Comparison of ENCODE assay signal across 30 cellular contexts in genomic region chr5:38638656-38639055, GRCh38.
"Had no signal": no experiment of that assay in that cellular context is flagged by ENCODE, and none has a peak within 500 bp of the region (broad histone marks: within the 10 kb centered on the region; RNA-seq: fewer than 3 reads in every experiment).

No MANE protein-coding gene starts in this region.

- H3K4me1 ChIP-seq: left lung, lower lobe of right lung, neural progenitor cell, upper lobe of right lung had no signal

- H3K27me3 ChIP-seq: left lung, neural progenitor cell, neutrophil, tibial nerve, upper lobe of right lung had no signal

- H3K9me3 Mint-ChIP-seq: natural killer cell, neural progenitor cell had no signal

- H3K9ac ChIP-seq: neural progenitor cell had no signal

- H3K36me3 ChIP-seq: left lung, lower lobe of right lung, neural progenitor cell, neutrophil, prostate gland, suprapubic skin, thoracic aorta, tibial nerve, upper lobe of right lung had no signal

- H3K4me3 Mint-ChIP-seq: mesothelial cell of epicardium; naive B cell; natural killer cell; nephron progenitor cell; neural progenitor cell; stimulated activated naive B cell treated with anti-CD40 and anti-IgM and Interleukin-4, amounts not matched to agents 10 μg/mL and 1 μg/mL and 100 μg/mL, for 72 hours had no signal

- H3K27me3 Mint-ChIP-seq: stimulated activated naive B cell treated with anti-CD40 and anti-IgM and Interleukin-4, amounts not matched to agents 10 μg/mL and 1 μg/mL and 100 μg/mL, for 72 hours had no signal

- H2AFZ ChIP-seq: neural progenitor cell had no signal

- H3K36me3 Mint-ChIP-seq: mesothelial cell of epicardium; naive B cell; natural killer cell; neural progenitor cell; stimulated activated naive B cell treated with anti-CD40 and anti-IgM and Interleukin-4, amounts not matched to agents 10 μg/mL and 1 μg/mL and 100 μg/mL, for 72 hours had no signal

- ATAC-seq: left colon; natural killer cell; right cardiac atrium; stimulated activated naive B cell treated with anti-CD40 and anti-IgM and Interleukin-4, amounts not matched to agents 10 μg/mL and 1 μg/mL and 100 μg/mL, for 72 hours; stimulated activated naive CD8-positive, alpha-beta T cell treated with anti-CD3 and anti-CD28 coated beads, Interleukin-15, Interleukin-2, amounts not matched to agents 100 U/mL and 50 U/mL, for 24 hours had no signal

- H3K27ac Mint-ChIP-seq: mesothelial cell of epicardium; naive B cell; natural killer cell; nephron progenitor cell; neural progenitor cell; stimulated activated naive B cell treated with anti-CD40 and anti-IgM and Interleukin-4, amounts not matched to agents 10 μg/mL and 1 μg/mL and 100 μg/mL, for 72 hours had no signal

- DNase-seq: head of caudate nucleus; hippocampal formation; kidney; left colon; left lung; lower lobe of right lung; mammary epithelial cell; mesendoderm; naive B cell; natural killer cell; nephron progenitor cell; occipital lobe; retina; right cardiac atrium; stimulated activated CD4-positive, alpha-beta T cell treated with anti-CD3 and anti-CD28 coated beads, Interleukin-12 subunit alpha, Interleukin-12 subunit beta, amount 100 ng/mL, for 4 hours; stimulated activated CD4-positive, alpha-beta T cell treated with anti-CD3 and anti-CD28 coated beads, Interleukin-15, amount 100 ng/mL, for 24 hours; stimulated activated CD4-positive, alpha-beta T cell treated with anti-CD3 and anti-CD28 coated beads, Interleukin-2, amount 100 ng/mL, for 24 hours; stimulated activated CD4-positive, alpha-beta T cell treated with anti-CD3 and anti-CD28 coated beads, Interleukin-4, amount 100 ng/mL, for 1 hour; stimulated activated naive B cell treated with anti-CD40 and anti-IgM and Interleukin-4, amounts not matched to agents 10 μg/mL and 1 μg/mL and 100 μg/mL, for 72 hours; stimulated activated naive CD8-positive, alpha-beta T cell treated with anti-CD3 and anti-CD28 coated beads, Interleukin-15, Interleukin-2, amounts not matched to agents 100 U/mL and 50 U/mL, for 24 hours; upper lobe of right lung had no signal

- H3K27ac ChIP-seq: left lung, lower lobe of right lung, neural progenitor cell, neutrophil, prostate gland, skin epidermis, suprapubic skin, thoracic aorta, tibial nerve, upper lobe of right lung had no signal

- H3K4me1 Mint-ChIP-seq: naive B cell; natural killer cell; stimulated activated naive B cell treated with anti-CD40 and anti-IgM and Interleukin-4, amounts not matched to agents 10 μg/mL and 1 μg/mL and 100 μg/mL, for 72 hours had no signal

- H3K4me3 ChIP-seq: left lung, lower lobe of right lung, neural progenitor cell, prostate gland, skin epidermis, suprapubic skin, thoracic aorta, tibial nerve, upper lobe of right lung had no signal

- FAIRE-seq: kidney, urothelium cell line had no signal

- H3K9me3 ChIP-seq: left lung, lower lobe of right lung, neutrophil, prostate gland, suprapubic skin, thoracic aorta, tibial nerve, upper lobe of right lung had no signal

- H3K4me2 ChIP-seq: neural progenitor cell had no signal
